Comparison of ENCODE assay signal across 13 cellular contexts in genomic region chr9:134648701-134649525, GRCh38. TPM values are rescaled to one million over a fixed set of nuclear protein-coding genes. Genes with fewer than 3 reads are reported as not detected.
DNase-seq lines count a peak whose midpoint lies in the region; ATAC-seq and TF ChIP-seq lines count a peak whose summit lies in the region.
"Had no signal": no experiment of that assay in that cellular context is flagged by ENCODE, and none has a peak within 500 bp of the region (broad histone marks: within the 10 kb centered on the region; RNA-seq: fewer than 3 reads in every experiment).

No MANE protein-coding gene starts in this region.

- peaks cover 0 to 89% (median 73%) of the 10 kb centered on the region in 4 donors for H3K4me1 ChIP-seq in tibial artery
- H3K4me1 ChIP-seq: prostate gland had no signal

- H3K9me3 Mint-ChIP-seq in activated T-cell treated with anti-CD3 and anti-CD28 coated beads, Interleukin-2, amount 50 U/mL, for 4 hours: no peaks in the 10 kb centered on the region
- H3K9me3 Mint-ChIP-seq in activated naive CD8-positive, alpha-beta T cell treated with anti-CD3 and anti-CD28 coated beads, Interleukin-2, amount 50 U/mL, for 24 hours: no peaks in the 10 kb centered on the region
- H3K9me3 Mint-ChIP-seq: activated naive CD8-positive, alpha-beta T cell treated with anti-CD3 and anti-CD28 coated beads, Interleukin-2, amount 10 ng/mL, durations not matched to agents 7 days and 5 days had no signal

- no peaks in the 10 kb centered on the region for H3K9me3 ChIP-seq in tibial artery
- H3K9me3 ChIP-seq: left lung, prostate gland had no signal

- H3K4me3 Mint-ChIP-seq in activated T-cell treated with anti-CD3 and anti-CD28 coated beads, Interleukin-2, amount 50 U/mL, for 4 hours: no peak overlapping the region
- no peak overlapping the region for H3K4me3 Mint-ChIP-seq in activated naive CD8-positive, alpha-beta T cell treated with anti-CD3 and anti-CD28 coated beads, Interleukin-2, amount 50 U/mL, for 24 hours
- H3K4me3 Mint-ChIP-seq: activated naive CD8-positive, alpha-beta T cell treated with anti-CD3 and anti-CD28 coated beads, Interleukin-2, amount 10 ng/mL, durations not matched to agents 7 days and 5 days had no signal

- peak overlapping the region; percentile 85 to 96 for H3K27ac ChIP-seq in tibial artery
- H3K27ac ChIP-seq: left lung, prostate gland had no signal

- H3K36me3 ChIP-seq in tibial artery: no peaks in the 10 kb centered on the region
- H3K36me3 ChIP-seq: left lung, prostate gland had no signal

- H3K27ac Mint-ChIP-seq in activated naive CD8-positive, alpha-beta T cell treated with anti-CD3 and anti-CD28 coated beads, Interleukin-2, amount 50 U/mL, for 24 hours: no peak overlapping the region
- H3K27ac Mint-ChIP-seq: activated naive CD8-positive, alpha-beta T cell treated with anti-CD3 and anti-CD28 coated beads, Interleukin-2, amount 10 ng/mL, durations not matched to agents 7 days and 5 days had no signal

- peaks cover 5% of the 10 kb centered on the region for H3K27me3 Mint-ChIP-seq in activated T-cell treated with anti-CD3 and anti-CD28 coated beads, Interleukin-2, amount 50 U/mL, for 4 hours (ENCODE audit: low read depth)
- H3K27me3 Mint-ChIP-seq in activated naive CD8-positive, alpha-beta T cell treated with anti-CD3 and anti-CD28 coated beads, Interleukin-2, amount 50 U/mL, for 24 hours: peaks cover 1% of the 10 kb centered on the region
- H3K27me3 Mint-ChIP-seq: activated naive CD8-positive, alpha-beta T cell treated with anti-CD3 and anti-CD28 coated beads, Interleukin-2, amount 10 ng/mL, durations not matched to agents 7 days and 5 days had no signal

- intact Hi-C loops in tibial artery (cut with DNase I; ENCODE audit: low total_unique reads): loop anchor here (10.0 kb wide), 1 partner anchor 474 kb away; no protein-coding TSS in a partner anchor

- H3K4me1 Mint-ChIP-seq in activated T-cell treated with anti-CD3 and anti-CD28 coated beads, Interleukin-2, amount 50 U/mL, for 4 hours (ENCODE audit: low read depth): no peaks in the 10 kb centered on the region
- H3K4me1 Mint-ChIP-seq in activated naive CD8-positive, alpha-beta T cell treated with anti-CD3 and anti-CD28 coated beads, Interleukin-2, amount 50 U/mL, for 24 hours: peaks cover 3% of the 10 kb centered on the region
- H3K4me1 Mint-ChIP-seq: activated naive CD8-positive, alpha-beta T cell treated with anti-CD3 and anti-CD28 coated beads, Interleukin-2, amount 10 ng/mL, durations not matched to agents 7 days and 5 days had no signal

- H3K27me3 ChIP-seq in tibial artery: no peaks in the 10 kb centered on the region

- no peak for DNase-seq in activated T-cell treated with anti-CD3 and anti-CD28 coated beads, Interleukin-2, amount 50 U/mL, for 4 hours
- no peak for DNase-seq in activated T-cell treated with anti-CD3 and anti-CD28 coated beads, Interleukin-2, amount 50 U/mL, for 48 hours
- DNase-seq in RPMI7951 (ENCODE audit: low read depth) (peak; percentile 85), foreskin fibroblast (peak; percentile 59 to 73), tibial artery (no peak), pons (ENCODE audit: low spot score) (no peak)
- no peak for DNase-seq in activated naive CD8-positive, alpha-beta T cell treated with anti-CD3 and anti-CD28 coated beads, Interleukin-2, amount 50 U/mL, for 24 hours
- DNase-seq: activated naive CD8-positive, alpha-beta T cell treated with anti-CD3 and anti-CD28 coated beads, Interleukin-2, amount 10 ng/mL, durations not matched to agents 7 days and 5 days; NCI-H2171 treated with DMSO at 0.1 percent for 48 hours; SHP77 had no signal

- H3K4me3 ChIP-seq in foreskin fibroblast (ENCODE audit: low read depth in 1 of 2, low read length in 2 of 2) (no peak overlapping the region), tibial artery (no peak overlapping the region)
- H3K4me3 ChIP-seq: left lung, prostate gland had no signal

- ATAC-seq in activated T-cell treated with anti-CD3 and anti-CD28 coated beads, Interleukin-2, amount 50 U/mL, for 4 hours: peak; percentile 30 to 64
- ATAC-seq in HG02885 (IDR thresholded peaks at IDR 0.05; ENCODE audit: poor library complexity, unreplicated experiment): no peak
- no peak for ATAC-seq in activated naive CD8-positive, alpha-beta T cell treated with anti-CD3 and anti-CD28 coated beads, Interleukin-2, amount 50 U/mL, for 24 hours
- ATAC-seq: left lung had no signal

- H3K36me3 Mint-ChIP-seq in activated T-cell treated with anti-CD3 and anti-CD28 coated beads, Interleukin-2, amount 50 U/mL, for 4 hours (ENCODE audit: insufficient read depth): no peaks in the 10 kb centered on the region
- H3K36me3 Mint-ChIP-seq in activated naive CD8-positive, alpha-beta T cell treated with anti-CD3 and anti-CD28 coated beads, Interleukin-2, amount 50 U/mL, for 24 hours (ENCODE audit: low read depth): no peaks in the 10 kb centered on the region
- H3K36me3 Mint-ChIP-seq: activated naive CD8-positive, alpha-beta T cell treated with anti-CD3 and anti-CD28 coated beads, Interleukin-2, amount 10 ng/mL, durations not matched to agents 7 days and 5 days had no signal

- TF ChIP-seq CTCF in foreskin fibroblast (IDR thresholded peaks at IDR 0.05; ENCODE audit: low read depth, low read length) (no peak), tibial artery (IDR thresholded peaks at IDR 0.05) (no peak)

RNA-seq across cellular contexts. Expression of gene COL5A1, which starts 7.3 kb away (rescaled TPM):
- total RNA-seq in activated T-cell treated with anti-CD3 and anti-CD28 coated beads, Interleukin-2, amount 50 U/mL, for 4 hours: under 1 TPM; 0.14 to 0.30 (median 0.21) TPM
- total RNA-seq in RPMI7951 (2014; rRNA removed; shearing (Covaris generic)): 138 and 179 TPM in 2 replicates

Comparison
In these comparisons a context has a peak if more than half of its experiments do, and no peak if none do; other contexts are left out.
1. ATAC-seq: peak in activated T-cell treated with anti-CD3 and anti-CD28 coated beads, Interleukin-2, amount 50 U/mL, for 4 hours (2 of 2); none in HG02885 (single experiment) and activated naive CD8-positive, alpha-beta T cell treated with anti-CD3 and anti-CD28 coated beads, Interleukin-2, amount 50 U/mL, for 24 hours (single experiment).
2. DNase-seq: peak in RPMI7951 (single experiment) and foreskin fibroblast (2 of 2); none in activated T-cell treated with anti-CD3 and anti-CD28 coated beads, Interleukin-2, amount 50 U/mL, for 4 hours (single experiment), activated T-cell treated with anti-CD3 and anti-CD28 coated beads, Interleukin-2, amount 50 U/mL, for 48 hours (0 of 2), tibial artery (0 of 2), pons (single experiment) and activated naive CD8-positive, alpha-beta T cell treated with anti-CD3 and anti-CD28 coated beads, Interleukin-2, amount 50 U/mL, for 24 hours (single experiment).
3. RNA of gene COL5A1, which starts 7.3 kb away (total RNA-seq): 138 to 179 TPM in RPMI7951; 0.14 to 0.30 TPM in activated T-cell treated with anti-CD3 and anti-CD28 coated beads, Interleukin-2, amount 50 U/mL, for 4 hours; every median in the first group is over 100 times any median in the second.